In genomic region chr2:71933467-71934319, GRCh38 we compare ENCODE assay signal across 11 cellular contexts.
DNase-seq lines count a peak whose midpoint lies in the region; ATAC-seq, FAIRE-seq and TF ChIP-seq lines count a peak whose summit lies in the region.
"Had no signal": no experiment of that assay in that cellular context is flagged by ENCODE, and none has a peak within 500 bp of the region (broad histone marks: within the 10 kb centered on the region; RNA-seq: fewer than 3 reads in every experiment).

No MANE protein-coding gene starts in this region.

- no peak for FAIRE-seq in D721Med (lab: Jason Lieb, UNC)

- H3K9me3 Mint-ChIP-seq in Calu3 (ENCODE audit: low read depth, unreplicated experiment) = no peaks in the 10 kb centered on the region
- no peaks in the 10 kb centered on the region for H3K9me3 Mint-ChIP-seq in activated CD4-positive, alpha-beta T cell treated with anti-CD3 and anti-CD28 coated beads, Interleukin-2, amount 10 ng/mL, durations not matched to agents 24 days and 14 days
- H3K9me3 Mint-ChIP-seq: stimulated activated naive CD8-positive, alpha-beta T cell treated with anti-CD3 and anti-CD28 coated beads, Interleukin-15, Interleukin-2, amounts not matched to agents 100 ng/mL and 50 ng/mL, for 24 hours had no signal

- no peak overlapping the region for H3K4me2 ChIP-seq in HCT116 (ENCODE audit: low read length)
- H3K4me2 ChIP-seq in mammary epithelial cell (ENCODE audit: insufficient read depth, low read depth, low read length) = no peak overlapping the region

- peaks cover 25% of the 10 kb centered on the region for H3K27me3 Mint-ChIP-seq in Calu3 (ENCODE audit: unreplicated experiment)
- peaks cover under 1% of the 10 kb centered on the region for H3K27me3 Mint-ChIP-seq in activated CD4-positive, alpha-beta T cell treated with anti-CD3 and anti-CD28 coated beads, Interleukin-2, amount 10 ng/mL, durations not matched to agents 24 days and 14 days
- H3K27me3 Mint-ChIP-seq: activated naive CD8-positive, alpha-beta T cell; stimulated activated naive CD8-positive, alpha-beta T cell treated with anti-CD3 and anti-CD28 coated beads, Interleukin-15, Interleukin-2, amounts not matched to agents 100 ng/mL and 50 ng/mL, for 24 hours had no signal

- H3K9ac ChIP-seq in HCT116 (ENCODE audit: low read length) (no peak overlapping the region), mammary epithelial cell (ENCODE audit: insufficient read depth, low read length) (no peak overlapping the region)

- RAD21 ChIA-PET in HCT116 (lab: Charles Lee; ENCODE audit: low non-redundant PET in 1 of 2, low total read pairs in 2 of 2, uncharacterized antibody in 2 of 2, unreplicated experiment in 2 of 2) = interaction anchor here in 1 of 2 experiments (0.6 to 1.3 kb wide), 2 partner anchors 217 to 865 kb away, joined by 3 to 5 read pairs; partner anchors contain the start of gene NAGK

- no peaks in the 10 kb centered on the region for H3K9me2 ChIP-seq in HCT116 (ENCODE audit: insufficient read depth)

- H3K79me2 ChIP-seq in HCT116 (ENCODE audit: insufficient read depth, low read length) (no peaks in the 10 kb centered on the region), mammary epithelial cell (ENCODE audit: insufficient read depth, low read length) (no peaks in the 10 kb centered on the region)

- H3K4me3 Mint-ChIP-seq in Calu3 (ENCODE audit: low read depth, unreplicated experiment) = no peak overlapping the region
- no peak overlapping the region for H3K4me3 Mint-ChIP-seq in activated CD4-positive, alpha-beta T cell treated with anti-CD3 and anti-CD28 coated beads, Interleukin-2, amount 10 ng/mL, durations not matched to agents 24 days and 14 days
- H3K4me3 Mint-ChIP-seq: activated naive CD8-positive, alpha-beta T cell; stimulated activated naive CD8-positive, alpha-beta T cell treated with anti-CD3 and anti-CD28 coated beads, Interleukin-15, Interleukin-2, amounts not matched to agents 100 ng/mL and 50 ng/mL, for 24 hours had no signal

- H3K4me3 ChIP-seq in HCT116 (replicated peaks in 1 of 2; ENCODE audit: low read depth in 1 of 2, low read length in 2 of 2) (no peak overlapping the region), mammary epithelial cell (replicated peaks in 1 of 3; ENCODE audit: insufficient read depth in 1 of 3, low read depth in 2 of 3, low read length in 3 of 3) (no peak overlapping the region)

- peak; percentile 88 for ATAC-seq in HCT116
- ATAC-seq in HG03135 (IDR thresholded peaks at IDR 0.05; ENCODE audit: unreplicated experiment) = no peak
- ATAC-seq in HG03521 (IDR thresholded peaks at IDR 0.05; ENCODE audit: unreplicated experiment) = no peak

- peak; percentile 51 for TF ChIP-seq RAD21 in HCT116 (IDR thresholded peaks at IDR 0.05; ENCODE audit: low read depth)

- H3K36me3 Mint-ChIP-seq in Calu3 (ENCODE audit: insufficient read depth, unreplicated experiment) = no peaks in the 10 kb centered on the region
- no peaks in the 10 kb centered on the region for H3K36me3 Mint-ChIP-seq in activated CD4-positive, alpha-beta T cell treated with anti-CD3 and anti-CD28 coated beads, Interleukin-2, amount 10 ng/mL, durations not matched to agents 24 days and 14 days (ENCODE audit: low read depth)
- H3K36me3 Mint-ChIP-seq: activated naive CD8-positive, alpha-beta T cell had no signal

- in situ Hi-C loops in mammary epithelial cell (cut with MboI; ENCODE audit: low sequenced_read_pairs in 2 of 2) = loop anchor here in 1 of 2 donors (25.0 kb wide), 1 partner anchor 804 kb away; no protein-coding TSS in a partner anchor

- H3K27me3 ChIP-seq in HCT116 (ENCODE audit: insufficient read depth, low read length) = no peaks in the 10 kb centered on the region
- H3K27me3 ChIP-seq in mammary epithelial cell (ENCODE audit: insufficient read depth, low read length) = no peaks in the 10 kb centered on the region

- dilution Hi-C loops in mammary epithelial cell (cut with HindIII; ENCODE audit: low sequenced_read_pairs) = loop anchor here (25.0 kb wide), 1 partner anchor 204 kb away; the partner anchor contains the start of gene CYP26B1

- no TSS peak for BruUV-seq in Calu3 (replicated peaks; lab: Mats Ljungman, UMichigan)
- BruUV-seq in HCT116 (replicated peaks; lab: Mats Ljungman, UMichigan) = no TSS peak
- BruUV-seq in mammary epithelial cell (replicated peaks; lab: Mats Ljungman, UMichigan) = no TSS peak

- TF ChIP-seq CTCF in Calu3 (IDR thresholded peaks at IDR 0.05; ENCODE audit: unreplicated experiment) (no peak), HCT116 (IDR thresholded peaks at IDR 0.05 in 2 of 3, conservative IDR thresholded peaks at IDR 0.05 in 1 of 3; ENCODE audit: borderline replicate concordance in 1 of 3, insufficient read depth in 1 of 3, low read depth in 2 of 3, low read length in 2 of 3) (peak; percentile 36 to 59 (median 44); a peak in 4 of 6 replicates), mammary epithelial cell (conservative IDR thresholded peaks at IDR 0.05 in 1 of 2, IDR thresholded peaks at IDR 0.05 in 1 of 2; ENCODE audit: extremely low read depth in 1 of 2, insufficient read depth in 1 of 2, low read depth in 1 of 2, low read length in 2 of 2) (peak; percentile 26 to 44), D721Med (IDR thresholded peaks at IDR 0.05; ENCODE audit: insufficient read depth, missing control alignments) (no peak)

- H3K4me1 Mint-ChIP-seq in Calu3 (ENCODE audit: low read depth, unreplicated experiment) = no peaks in the 10 kb centered on the region
- no peaks in the 10 kb centered on the region for H3K4me1 Mint-ChIP-seq in activated CD4-positive, alpha-beta T cell treated with anti-CD3 and anti-CD28 coated beads, Interleukin-2, amount 10 ng/mL, durations not matched to agents 24 days and 14 days

- intact Hi-C loops in Calu3 (cut with micrococcal nuclease; ENCODE audit: unreplicated experiment) (no loop called here), HCT116 (cut with micrococcal nuclease) (no loop called here), mammary epithelial cell (cut with micrococcal nuclease) (loop anchor here (1.0 kb wide), 1 partner anchor 217 kb away; no protein-coding TSS in a partner anchor)
- intact Hi-C loops in activated CD4-positive, alpha-beta T cell treated with anti-CD3 and anti-CD28 coated beads, Interleukin-2, amount 10 ng/mL, durations not matched to agents 24 days and 14 days (cut with micrococcal nuclease) = no loop called here

- POLR2A ChIA-PET in HCT116 (lab: Charles Lee) = interaction anchor here (0.8 to 0.9 kb wide), 3 partner anchors 10 to 182 kb away, joined by 3 read pairs; no protein-coding TSS in a partner anchor

- H3K27ac ChIP-seq in HCT116 (ENCODE audit: low read depth, low read length) = no peak overlapping the region
- no peak overlapping the region for H3K27ac ChIP-seq in mammary epithelial cell (ENCODE audit: insufficient read depth, low read depth, low read length)

- no peak overlapping the region for H2AFZ ChIP-seq in HCT116 (ENCODE audit: low read depth, low read length, poor library complexity, severe bottlenecking)
- H2AFZ ChIP-seq in mammary epithelial cell (ENCODE audit: low read depth, low read length) = no peak overlapping the region

- WGBS in mammary epithelial cell (ENCODE audit: low coverage, missing lambda C conversion rate) = 64% methylated on average over 7 of the region's 8 CpGs

- no peak overlapping the region for H3K27ac Mint-ChIP-seq in Calu3 (ENCODE audit: unreplicated experiment)
- H3K27ac Mint-ChIP-seq in activated CD4-positive, alpha-beta T cell treated with anti-CD3 and anti-CD28 coated beads, Interleukin-2, amount 10 ng/mL, durations not matched to agents 24 days and 14 days = no peak overlapping the region
- H3K27ac Mint-ChIP-seq: activated naive CD8-positive, alpha-beta T cell; stimulated activated naive CD8-positive, alpha-beta T cell treated with anti-CD3 and anti-CD28 coated beads, Interleukin-15, Interleukin-2, amounts not matched to agents 100 ng/mL and 50 ng/mL, for 24 hours had no signal

- H3K9me3 ChIP-seq in HCT116 (ENCODE audit: control insufficient read depth in 1 of 2, insufficient read depth in 1 of 2, low read depth in 1 of 2, low read length in 2 of 2) = no peaks in the 10 kb centered on the region
- no peaks in the 10 kb centered on the region for H3K9me3 ChIP-seq in mammary epithelial cell (replicated peaks; ENCODE audit: insufficient read depth, low read length)

- no peaks in the 10 kb centered on the region for H3K36me3 ChIP-seq in HCT116 (ENCODE audit: control insufficient read depth in 1 of 2, insufficient read depth in 2 of 2, low read length in 2 of 2)
- H3K36me3 ChIP-seq in mammary epithelial cell (ENCODE audit: insufficient read depth, low read length) = no peaks in the 10 kb centered on the region

- H4K20me1 ChIP-seq in HCT116 (ENCODE audit: insufficient read depth) = no peaks in the 10 kb centered on the region
- H4K20me1 ChIP-seq in mammary epithelial cell (ENCODE audit: insufficient read depth, low read length) = no peaks in the 10 kb centered on the region

- H3K4me1 ChIP-seq in HCT116 (ENCODE audit: control insufficient read depth in 1 of 2, insufficient read depth in 2 of 2, low read length in 2 of 2) (no peaks in the 10 kb centered on the region; a peak in 1 of 4 replicates), mammary epithelial cell (ENCODE audit: insufficient read depth, low read length) (no peaks in the 10 kb centered on the region)

- TF ChIP-seq POLR2A in HCT116 (IDR thresholded peaks at IDR 0.05; ENCODE audit: borderline replicate concordance, extremely low read depth, insufficient read depth, insufficient read length) = no peak

- CTCF ChIA-PET in Calu3 (lab: Charles Lee) = interaction anchor here (0.8 to 2.0 kb wide), 3 partner anchors 182 to 217 kb away, joined by 3 to 19 read pairs (median 6); no protein-coding TSS in a partner anchor
- CTCF ChIA-PET in HCT116 (lab: Charles Lee) = interaction anchor here (0.5 to 3.1 kb wide), 8 partner anchors 8 to 646 kb away, joined by 3 to 24 read pairs (median 6); no protein-coding TSS in a partner anchor
- CTCF ChIA-PET in mammary epithelial cell (lab: Charles Lee; ENCODE audit: low non-redundant PET) = interaction anchor here (0.5 to 0.8 kb wide), 3 partner anchors 19 to 216 kb away, joined by 3 to 7 read pairs (median 4); no protein-coding TSS in a partner anchor

- DNase-seq in Calu3 = peak; percentile 43
- DNase-seq in HCT116 (ENCODE audit: low read depth, low spot score) = peak; percentile 28
- DNase-seq in mammary epithelial cell = peak; percentile 15
- peak; percentile 75 for DNase-seq in mesenteric fat pad (ENCODE audit: low spot score)
- DNase-seq in D721Med (ENCODE audit: insufficient read length, low spot score) = no peak
- DNase-seq in activated CD4-positive, alpha-beta T cell treated with anti-CD3 and anti-CD28 coated beads, Interleukin-2, amount 10 ng/mL, durations not matched to agents 24 days and 14 days = no peak
- DNase-seq: NCI-H1105 treated with DMSO at 0.1 percent for 48 hours had no signal

TF ChIP-seq in HCT116, 20 proteins besides CTCF, POLR2A, EP300 and RAD21 (continues in another document):
- peak; percentile 49 for TF ChIP-seq MAX (IDR thresholded peaks at IDR 0.05)

Comparison
In these comparisons a context has a peak if more than half of its experiments do, and no peak if none do; other contexts are left out.
1. DNase-seq: peak in Calu3 (single experiment), HCT116 (single experiment), mammary epithelial cell (single experiment) and mesenteric fat pad (single experiment); none in D721Med (single experiment) and activated CD4-positive, alpha-beta T cell treated with anti-CD3 and anti-CD28 coated beads, Interleukin-2, amount 10 ng/mL, durations not matched to agents 24 days and 14 days (single experiment).
2. CTCF ChIP-seq: peak in HCT116 (3 of 3) and mammary epithelial cell (2 of 2); none in Calu3 (single experiment) and D721Med (single experiment).